Comparison of ENCODE assay signal across 22 cellular contexts in genomic region chr13:111857336-111857735, GRCh38.
"Had no signal": no experiment of that assay in that cellular context is flagged by ENCODE, and none has a peak within 500 bp of the region (broad histone marks: within the 10 kb centered on the region; RNA-seq: fewer than 3 reads in every experiment).

No MANE protein-coding gene starts in this region.

- H3K9me3 ChIP-seq: colonic mucosa had no signal

- H3K27ac ChIP-seq: brain microvascular endothelial cell, colonic mucosa, epithelial cell of prostate had no signal

- DNase-seq: activated CD4-positive, alpha-beta memory T cell treated with anti-CD3 and anti-CD28 coated beads for 36 hours; activated CD4-positive, alpha-beta T cell treated with anti-CD3 and anti-CD28 coated beads for 36 hours; activated CD4-positive, alpha-beta T cell treated with anti-CD3 and anti-CD28 coated beads, Interleukin-2, amount 10 ng/mL, durations not matched to agents 24 days and 14 days; activated CD4-positive, CD25-positive, alpha-beta regulatory T cell; activated CD4-positive, CD25-positive, alpha-beta regulatory T cell treated with anti-CD3 and anti-CD28 coated beads, Interleukin-2, amount 50 U/mL, for 72 hours; activated CD8-positive, alpha-beta T cell treated with anti-CD3 and anti-CD28 coated beads, Interleukin-2, amount 10 ng/mL, durations not matched to agents 7 days and 5 days; activated effector memory CD4-positive, alpha-beta T cell treated with Interleukin-2 at 50 U/mL for 16 hours; activated gamma-delta T cell treated with Interleukin-2 at 50 U/mL for 16 hours; activated naive CD4-positive, alpha-beta T cell treated with anti-CD3 and anti-CD28 coated beads, Interleukin-2, amount 50 U/mL, for 16 hours; activated naive CD4-positive, alpha-beta T cell treated with Interleukin-2 at 50 U/mL for 16 hours; activated T-cell treated with anti-CD3 and anti-CD28 coated beads, Interleukin-2, amount 50 U/mL, for 4 hours; amniotic stem cell; anterior cingulate cortex; brain microvascular endothelial cell; caudate nucleus; colonic mucosa; effector CD8-positive, alpha-beta T cell; foreskin fibroblast; T-helper 2 cell had no signal

- H3K36me3 Mint-ChIP-seq: activated CD4-positive, alpha-beta memory T cell treated with anti-CD3 and anti-CD28 coated beads for 36 hours; activated naive CD8-positive, alpha-beta T cell had no signal

- H3K9me3 Mint-ChIP-seq: activated CD4-positive, alpha-beta memory T cell treated with anti-CD3 and anti-CD28 coated beads for 36 hours; activated CD4-positive, alpha-beta T cell treated with anti-CD3 and anti-CD28 coated beads, Interleukin-2, amount 10 ng/mL, durations not matched to agents 24 days and 14 days; activated T-helper 17 cell treated with anti-CD3 and anti-CD28 coated beads, Interleukin-2, amount 50 U/mL, for 72 hours had no signal

- H3K27ac Mint-ChIP-seq: activated CD4-positive, alpha-beta memory T cell treated with anti-CD3 and anti-CD28 coated beads for 36 hours; activated CD4-positive, alpha-beta T cell treated with anti-CD3 and anti-CD28 coated beads for 36 hours; activated CD4-positive, alpha-beta T cell treated with anti-CD3 and anti-CD28 coated beads, Interleukin-2, amount 10 ng/mL, durations not matched to agents 24 days and 14 days; activated CD8-positive, alpha-beta T cell treated with anti-CD3 and anti-CD28 coated beads, Interleukin-2, amount 10 ng/mL, durations not matched to agents 7 days and 5 days; activated naive CD8-positive, alpha-beta T cell; activated T-helper 17 cell treated with anti-CD3 and anti-CD28 coated beads, Interleukin-2, amount 50 U/mL, for 72 hours had no signal

- ATAC-seq: activated CD4-positive, alpha-beta T cell treated with anti-CD3 and anti-CD28 coated beads for 36 hours; activated CD8-positive, alpha-beta T cell treated with anti-CD3 and anti-CD28 coated beads, Interleukin-2, amount 10 ng/mL, durations not matched to agents 7 days and 5 days; activated T-cell treated with anti-CD3 and anti-CD28 coated beads, Interleukin-2, amount 50 U/mL, for 4 hours; activated T-helper 17 cell treated with anti-CD3 and anti-CD28 coated beads, Interleukin-2, amount 50 U/mL, for 72 hours had no signal

- H3K4me3 Mint-ChIP-seq: activated CD4-positive, alpha-beta memory T cell treated with anti-CD3 and anti-CD28 coated beads for 36 hours; activated CD4-positive, alpha-beta T cell treated with anti-CD3 and anti-CD28 coated beads for 36 hours; activated CD4-positive, alpha-beta T cell treated with anti-CD3 and anti-CD28 coated beads, Interleukin-2, amount 10 ng/mL, durations not matched to agents 24 days and 14 days; activated CD8-positive, alpha-beta T cell treated with anti-CD3 and anti-CD28 coated beads, Interleukin-2, amount 10 ng/mL, durations not matched to agents 7 days and 5 days; activated naive CD8-positive, alpha-beta T cell; activated T-cell treated with anti-CD3 and anti-CD28 coated beads, Interleukin-2, amount 50 U/mL, for 4 hours; activated T-helper 17 cell treated with anti-CD3 and anti-CD28 coated beads, Interleukin-2, amount 50 U/mL, for 72 hours had no signal

- H3K4me1 Mint-ChIP-seq: activated CD4-positive, alpha-beta T cell treated with anti-CD3 and anti-CD28 coated beads for 36 hours; activated CD4-positive, alpha-beta T cell treated with anti-CD3 and anti-CD28 coated beads, Interleukin-2, amount 10 ng/mL, durations not matched to agents 24 days and 14 days; activated T-helper 17 cell treated with anti-CD3 and anti-CD28 coated beads, Interleukin-2, amount 50 U/mL, for 72 hours had no signal

- H3K27me3 Mint-ChIP-seq: activated CD4-positive, alpha-beta memory T cell treated with anti-CD3 and anti-CD28 coated beads for 36 hours; activated CD4-positive, alpha-beta T cell treated with anti-CD3 and anti-CD28 coated beads for 36 hours; activated CD4-positive, alpha-beta T cell treated with anti-CD3 and anti-CD28 coated beads, Interleukin-2, amount 10 ng/mL, durations not matched to agents 24 days and 14 days; activated T-helper 17 cell treated with anti-CD3 and anti-CD28 coated beads, Interleukin-2, amount 50 U/mL, for 72 hours had no signal

- H3K4me3 ChIP-seq: colonic mucosa had no signal

- H3K36me3 ChIP-seq: brain microvascular endothelial cell, colonic mucosa had no signal

- H3K4me1 ChIP-seq: colonic mucosa had no signal

- H3K27me3 ChIP-seq: brain microvascular endothelial cell, colonic mucosa had no signal
